13 cellular contexts compared by ENCODE assay signal in genomic region chr6:143187173-143187908, GRCh38.
DNase-seq lines count a peak whose midpoint lies in the region; ATAC-seq and TF ChIP-seq lines count a peak whose summit lies in the region.
"Had no signal": no experiment of that assay in that cellular context is flagged by ENCODE, and none has a peak within 500 bp of the region (broad histone marks: within the 10 kb centered on the region; RNA-seq: fewer than 3 reads in every experiment).

No MANE protein-coding gene starts in this region.

- H3K36me3 ChIP-seq in brain microvascular endothelial cell (replicated peaks): no peaks in the 10 kb centered on the region
- H3K36me3 ChIP-seq in left ventricle myocardium inferior: no peaks in the 10 kb centered on the region

- H3K27me3 ChIP-seq in brain microvascular endothelial cell (replicated peaks): no peaks in the 10 kb centered on the region
- no peaks in the 10 kb centered on the region for H3K27me3 ChIP-seq in left ventricle myocardium inferior (ENCODE audit: low read depth)

- peaks cover 35% of the 10 kb centered on the region for H3K4me1 ChIP-seq in left ventricle myocardium inferior

- in situ Hi-C loops in brain microvascular endothelial cell (cut with HindIII; ENCODE audit: low pct_ligation_motif_present, low sequenced_read_pairs): no loop called here

- H3K27ac ChIP-seq in brain microvascular endothelial cell (peak overlapping the region; percentile 17), left ventricle myocardium inferior (replicated peaks) (peak overlapping the region; percentile 71)

- H3K4me3 ChIP-seq in brain microvascular endothelial cell (ENCODE audit: low read depth, low read length) (no peak overlapping the region), left ventricle myocardium inferior (no peak overlapping the region)

- ATAC-seq in Right ventricle myocardium inferior (peak; percentile 67), HG03135 (IDR thresholded peaks at IDR 0.05; ENCODE audit: unreplicated experiment) (no peak), HG03025 (IDR thresholded peaks at IDR 0.05; ENCODE audit: low FRiP score, unreplicated experiment) (no peak)
- ATAC-seq: left lobe of liver had no signal

- no peak for TF ChIP-seq CTCF in brain microvascular endothelial cell (IDR thresholded peaks at IDR 0.05; ENCODE audit: low read depth, low read length, missing control alignments)
- no peak for TF ChIP-seq CTCF in left ventricle myocardium inferior (IDR thresholded peaks at IDR 0.05; ENCODE audit: borderline replicate concordance)

- intact Hi-C loops in Right ventricle myocardium inferior (cut with DNase I) (no loop called here), cardiac septum (cut with DNase I) (no loop called here), left ventricle myocardium inferior (cut with micrococcal nuclease) (no loop called here)

- H3K9me3 ChIP-seq in left ventricle myocardium inferior (replicated peaks): no peaks in the 10 kb centered on the region

- DNase-seq in Right ventricle myocardium inferior (ENCODE audit: missing footprints): no peak
- no peak for DNase-seq in cardiac septum (ENCODE audit: low spot score)
- peak; percentile 68 for DNase-seq in brain microvascular endothelial cell
- no peak for DNase-seq in left ventricle myocardium inferior
- no peak for DNase-seq in dermis blood vessel endothelial cell
- no peak for DNase-seq in DMS153 (lab: John Stamatoyannopoulos, UW)
- DNase-seq: 8988T; activated CD4-positive, CD25-positive, alpha-beta regulatory T cell; activated naive CD8-positive, alpha-beta T cell treated with anti-CD3 and anti-CD28 coated beads, Interleukin-2, amount 10 ng/mL, durations not matched to agents 7 days and 5 days; stimulated activated CD4-positive, alpha-beta T cell treated with anti-CD3 and anti-CD28 coated beads, Interleukin-12 subunit alpha, Interleukin-12 subunit beta, amount 100 ng/mL, for 4 hours had no signal
